Comparison of ENCODE assay signal across 8 cellular contexts in the genomic region with DNA sequence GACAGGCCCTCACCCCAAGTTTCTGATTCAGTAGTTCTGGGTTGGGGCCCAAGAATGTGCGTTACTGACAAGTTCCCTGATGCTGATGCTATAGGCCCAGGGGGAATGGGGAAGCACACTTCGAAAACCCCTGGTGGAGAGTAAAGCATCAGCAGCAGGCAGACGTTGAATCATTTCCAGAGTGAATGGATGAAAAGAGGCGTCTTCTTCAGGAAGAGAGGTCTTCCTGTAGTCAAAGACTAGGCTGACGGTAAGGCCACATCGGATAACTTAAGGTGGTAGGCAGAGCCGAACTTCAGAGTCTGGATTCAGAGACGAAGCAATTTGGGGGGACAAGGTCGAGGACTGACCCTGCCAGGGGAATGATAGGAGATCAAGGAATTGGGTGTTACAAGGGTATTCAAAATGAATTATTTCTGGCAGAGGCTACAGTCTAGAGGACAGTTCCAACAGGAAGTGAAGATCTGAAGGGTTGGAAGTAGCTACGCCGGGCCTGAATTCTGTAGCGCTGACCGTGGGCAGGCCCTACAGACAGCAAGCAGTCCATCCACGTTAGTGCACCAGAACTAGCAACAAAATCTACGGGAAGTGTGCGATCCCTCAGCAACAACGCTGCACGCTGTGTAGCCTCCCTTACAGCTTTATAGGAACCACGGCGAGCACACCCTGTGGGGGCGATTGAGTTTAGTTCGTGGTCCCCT. TPM values are rescaled to one million over a fixed set of nuclear protein-coding genes. Genes with fewer than 3 reads are reported as not detected.
DNase-seq lines count a peak whose midpoint lies in the region; ATAC-seq and TF ChIP-seq lines count a peak whose summit lies in the region.

No MANE protein-coding gene starts in this region.

- TF ChIP-seq CTCF in GM12875 (IDR thresholded peaks at IDR 0.05; ENCODE audit: borderline replicate concordance, insufficient read depth, low read depth, low read length) (peak; percentile 57), HFFc6 (IDR thresholded peaks at IDR 0.05) (peak; percentile 57), OCI-LY1 (IDR thresholded peaks at IDR 0.05; ENCODE audit: low read length) (peak; percentile 16; the same call in 1 of the 2 replicates), left ventricle myocardium inferior (IDR thresholded peaks at IDR 0.05; ENCODE audit: borderline replicate concordance) (peak; percentile 16)

- H3K36me3 Mint-ChIP-seq in HFFc6 (ENCODE audit: low read depth) = peaks cover 23% of the 10 kb centered on the region
- peaks cover 34% of the 10 kb centered on the region for H3K36me3 Mint-ChIP-seq in activated naive CD4-positive, alpha-beta T cell treated with anti-CD3 and anti-CD28 coated beads, Interleukin-2, amount 10 ng/mL, durations not matched to agents 7 days and 5 days

- H3K9me3 ChIP-seq in OCI-LY1 (ENCODE audit: low read length) (no peaks in the 10 kb centered on the region), left ventricle myocardium inferior (replicated peaks) (no peaks in the 10 kb centered on the region)

- DNase-seq in HFFc6 (no peak), left ventricle myocardium inferior (no peak), sciatic nerve (ENCODE audit: low spot score) (no peak), NCI-H1092 (lab: John Stamatoyannopoulos, UW) (no peak), COLO829 (ENCODE audit: low spot score) (no peak)
- peak; percentile 56 for DNase-seq in activated naive CD4-positive, alpha-beta T cell treated with anti-CD3 and anti-CD28 coated beads, Interleukin-2, amount 10 ng/mL, durations not matched to agents 7 days and 5 days

- no peaks in the 10 kb centered on the region for H3K9me3 Mint-ChIP-seq in HFFc6
- no peaks in the 10 kb centered on the region for H3K9me3 Mint-ChIP-seq in activated naive CD4-positive, alpha-beta T cell treated with anti-CD3 and anti-CD28 coated beads, Interleukin-2, amount 10 ng/mL, durations not matched to agents 7 days and 5 days

- peaks cover 43% of the 10 kb centered on the region for H3K4me1 Mint-ChIP-seq in HFFc6 (ENCODE audit: low read depth)
- peaks cover 43% of the 10 kb centered on the region for H3K4me1 Mint-ChIP-seq in activated naive CD4-positive, alpha-beta T cell treated with anti-CD3 and anti-CD28 coated beads, Interleukin-2, amount 10 ng/mL, durations not matched to agents 7 days and 5 days

- peak overlapping the region; percentile 90 for H3K4me3 Mint-ChIP-seq in HFFc6
- peak overlapping the region; percentile 85 for H3K4me3 Mint-ChIP-seq in activated naive CD4-positive, alpha-beta T cell treated with anti-CD3 and anti-CD28 coated beads, Interleukin-2, amount 10 ng/mL, durations not matched to agents 7 days and 5 days

- no peak overlapping the region for H2AFZ ChIP-seq in OCI-LY1 (ENCODE audit: low read length)

- H3K9me2 ChIP-seq in OCI-LY1 (ENCODE audit: low read depth, low read length) = no peaks in the 10 kb centered on the region

- peak overlapping the region; percentile 37 for H3K27ac ChIP-seq in OCI-LY1 (ENCODE audit: low read depth, low read length, poor library complexity, severe bottlenecking)
- H3K27ac ChIP-seq in left ventricle myocardium inferior (replicated peaks) = peak overlapping the region; percentile 90

- H3K4me3 ChIP-seq in GM12875 (ENCODE audit: low read depth, low read length) = peak overlapping the region; percentile 85
- H3K4me3 ChIP-seq in OCI-LY1 (ENCODE audit: low read depth, low read length, poor library complexity, severe bottlenecking) = peak overlapping the region; percentile 86
- H3K4me3 ChIP-seq in left ventricle myocardium inferior = peak overlapping the region; percentile 99

- H3K27me3 Mint-ChIP-seq in HFFc6 (ENCODE audit: insufficient read depth) = no peaks in the 10 kb centered on the region; the same call in 1 of the 2 replicates
- no peaks in the 10 kb centered on the region for H3K27me3 Mint-ChIP-seq in activated naive CD4-positive, alpha-beta T cell treated with anti-CD3 and anti-CD28 coated beads, Interleukin-2, amount 10 ng/mL, durations not matched to agents 7 days and 5 days

- H4K20me1 ChIP-seq in OCI-LY1 (ENCODE audit: insufficient read depth, low read length) = no peaks in the 10 kb centered on the region

- peak; percentile 53 for ATAC-seq in sciatic nerve

- no peaks in the 10 kb centered on the region for H3F3A ChIP-seq in OCI-LY1 (ENCODE audit: insufficient read depth, low read length)

- H3K9ac ChIP-seq in OCI-LY1 (ENCODE audit: low read length) = peak overlapping the region; percentile 93

- H3K4me2 ChIP-seq in OCI-LY1 (ENCODE audit: low read length) = peak overlapping the region; percentile 94

- H3K27ac Mint-ChIP-seq in HFFc6 = peak overlapping the region; percentile 88
- peak overlapping the region; percentile 92 for H3K27ac Mint-ChIP-seq in activated naive CD4-positive, alpha-beta T cell treated with anti-CD3 and anti-CD28 coated beads, Interleukin-2, amount 10 ng/mL, durations not matched to agents 7 days and 5 days

- H3K36me3 ChIP-seq in OCI-LY1 (ENCODE audit: insufficient read depth, low read length) (peaks cover 28% of the 10 kb centered on the region), left ventricle myocardium inferior (peaks cover 32% of the 10 kb centered on the region)

- CTCF ChIA-PET in activated naive CD4-positive, alpha-beta T cell treated with anti-CD3 and anti-CD28 coated beads, Interleukin-2, amount 10 ng/mL, durations not matched to agents 7 days and 5 days (lab: Charles Lee) = interaction anchor here (1.0 to 1.6 kb wide), 5 partner anchors 21 to 102 kb away, joined by 3 to 5 read pairs (median 4); partner anchors contain the start of genes RPS25, SLC37A4 and TRAPPC4

- no peaks in the 10 kb centered on the region for H3K27me3 ChIP-seq in OCI-LY1 (ENCODE audit: insufficient read depth, low read length)
- H3K27me3 ChIP-seq in left ventricle myocardium inferior (ENCODE audit: low read depth) = no peaks in the 10 kb centered on the region

- peaks cover 21% of the 10 kb centered on the region for H3K4me1 ChIP-seq in OCI-LY1 (ENCODE audit: insufficient read depth, low read length, severe bottlenecking)
- peaks cover 36% of the 10 kb centered on the region for H3K4me1 ChIP-seq in left ventricle myocardium inferior

- H3K79me2 ChIP-seq in OCI-LY1 (ENCODE audit: insufficient read depth, low read length) = peaks cover 4% of the 10 kb centered on the region; the same call in 1 of the 2 replicates

- intact Hi-C loops in left ventricle myocardium inferior (cut with micrococcal nuclease) (no loop called here), sciatic nerve (cut with DNase I) (no loop called here)

RNA-seq across cellular contexts. Expression of gene CENATAC, which starts 0.9 kb away (rescaled TPM):
- 10 to 100 TPM; 15.5 to 19.1 (median 17.0) TPM for total RNA-seq in HFFc6 (2021; fragmentation: NEBNext Ultra II Directional; extraction: Animal tissue kit (Norgen Biotek cat#: 25700))
- total RNA-seq in left ventricle myocardium inferior (9.7 TPM), sciatic nerve (57.0 TPM)

RNA-seq across cellular contexts. Expression of gene RPS25, which starts 21.1 kb away (rescaled TPM):
- 100 to 1,000 TPM; 699 to 981 (median 857) TPM for total RNA-seq in HFFc6 (2021; fragmentation: NEBNext Ultra II Directional; extraction: Animal tissue kit (Norgen Biotek cat#: 25700))
- total RNA-seq in left ventricle myocardium inferior (767 TPM), sciatic nerve (815 TPM)

RNA-seq across cellular contexts. Expression of gene TRAPPC4, which starts 21.5 kb away (rescaled TPM):
- total RNA-seq in HFFc6 (2021; fragmentation: NEBNext Ultra II Directional; extraction: Animal tissue kit (Norgen Biotek cat#: 25700)) = 10 to 100 TPM; 71.7 to 92.6 (median 81.4) TPM
- total RNA-seq in left ventricle myocardium inferior (32.7 TPM), sciatic nerve (61.9 TPM)

RNA-seq across cellular contexts. Expression of gene FOXR1, which starts 25.5 kb away (rescaled TPM):
- total RNA-seq in HFFc6 (2021; fragmentation: NEBNext Ultra II Directional; extraction: Animal tissue kit (Norgen Biotek cat#: 25700)) = not detected
- total RNA-seq in left ventricle myocardium inferior = not detected
- not detected for total RNA-seq in sciatic nerve

RNA-seq across cellular contexts. Expression of gene SLC37A4, which starts 33.6 kb away (rescaled TPM):
- total RNA-seq in HFFc6 (2021; fragmentation: NEBNext Ultra II Directional; extraction: Animal tissue kit (Norgen Biotek cat#: 25700)) = 10 to 100 TPM in 3 of 6 experiments, 1 to 10 TPM in 3; 7.1 to 12.0 (median 10.3) TPM
- 5.4 TPM for total RNA-seq in left ventricle myocardium inferior
- total RNA-seq in sciatic nerve = 14.8 TPM
